ENCODE assay signal across 18 cellular contexts in genomic region chr13:52395704-52396103, GRCh38.
"Had no signal": no experiment of that assay in that cellular context is flagged by ENCODE, and none has a peak within 500 bp of the region (broad histone marks: within the 10 kb centered on the region; RNA-seq: fewer than 3 reads in every experiment).

No MANE protein-coding gene starts in this region.

- H3K9me3 ChIP-seq: colonic mucosa, left lung, spleen, tibial nerve, uterus had no signal

- H3K27ac Mint-ChIP-seq: activated naive CD4-positive, alpha-beta T cell treated with anti-CD3 and anti-CD28 coated beads, Interleukin-2, amount 50 U/mL, for 72 hours; activated T-helper 1 cell treated with anti-CD3 and anti-CD28 coated beads, Interleukin-12 subunit alpha, Interleukin-12 subunit beta, Interleukin-2, Interleukin-4 antibody, amounts not matched to agents 30 ng/mL and 10 ng/mL and 1 ng/mL, durations not matched to agents 14 hours and 24 hours and 36 hours; endodermal cell had no signal

- H3K27me3 ChIP-seq: cardiac muscle cell, colonic mucosa, left lung, spleen, tibial nerve, uterus had no signal

- H3K36me3 ChIP-seq: cardiac muscle cell, colonic mucosa, left lung, spleen, tibial nerve, uterus had no signal

- H3K9me3 Mint-ChIP-seq: activated naive CD4-positive, alpha-beta T cell treated with anti-CD3 and anti-CD28 coated beads, Interleukin-2, amount 50 U/mL, for 72 hours; activated T-helper 1 cell treated with anti-CD3 and anti-CD28 coated beads, Interleukin-12 subunit alpha, Interleukin-12 subunit beta, Interleukin-2, Interleukin-4 antibody, amounts not matched to agents 30 ng/mL and 10 ng/mL and 1 ng/mL, durations not matched to agents 14 hours and 24 hours and 36 hours; endodermal cell; nephron progenitor cell had no signal

- ATAC-seq: activated naive CD4-positive, alpha-beta T cell treated with anti-CD3 and anti-CD28 coated beads, Interleukin-2, amount 50 U/mL, for 72 hours; left lung had no signal

- H3K4me1 ChIP-seq: colonic mucosa, uterus had no signal

- H3K4me1 Mint-ChIP-seq: endodermal cell had no signal

- H3K27ac ChIP-seq: cardiac muscle cell, colonic mucosa, left lung, spleen, tibial nerve, uterus had no signal

- H3K36me3 Mint-ChIP-seq: activated naive CD4-positive, alpha-beta T cell treated with anti-CD3 and anti-CD28 coated beads, Interleukin-2, amount 50 U/mL, for 72 hours had no signal

- DNase-seq: activated CD4-positive, alpha-beta T cell treated with anti-CD3 and anti-CD28 coated beads, Interleukin-2, amount 50 U/mL, for 48 hours; activated gamma-delta T cell treated with Interleukin-2 at 50 U/mL for 16 hours; colonic mucosa; endodermal cell; foreskin melanocyte; glutamatergic neuron; hypothalamus; islet precursor cell; left lung; nephron progenitor cell; nucleus accumbens; spleen; stimulated activated naive CD4-positive, alpha-beta T cell; uterus had no signal

- H3K4me3 Mint-ChIP-seq: activated T-helper 1 cell treated with anti-CD3 and anti-CD28 coated beads, Interleukin-12 subunit alpha, Interleukin-12 subunit beta, Interleukin-2, Interleukin-4 antibody, amounts not matched to agents 30 ng/mL and 10 ng/mL and 1 ng/mL, durations not matched to agents 14 hours and 24 hours and 36 hours; endodermal cell; nephron progenitor cell had no signal

- H3K4me3 ChIP-seq: cardiac muscle cell, colonic mucosa, left lung, spleen, tibial nerve, uterus had no signal
